Comparison of ENCODE assay signal across 16 cellular contexts in the genomic region with DNA sequence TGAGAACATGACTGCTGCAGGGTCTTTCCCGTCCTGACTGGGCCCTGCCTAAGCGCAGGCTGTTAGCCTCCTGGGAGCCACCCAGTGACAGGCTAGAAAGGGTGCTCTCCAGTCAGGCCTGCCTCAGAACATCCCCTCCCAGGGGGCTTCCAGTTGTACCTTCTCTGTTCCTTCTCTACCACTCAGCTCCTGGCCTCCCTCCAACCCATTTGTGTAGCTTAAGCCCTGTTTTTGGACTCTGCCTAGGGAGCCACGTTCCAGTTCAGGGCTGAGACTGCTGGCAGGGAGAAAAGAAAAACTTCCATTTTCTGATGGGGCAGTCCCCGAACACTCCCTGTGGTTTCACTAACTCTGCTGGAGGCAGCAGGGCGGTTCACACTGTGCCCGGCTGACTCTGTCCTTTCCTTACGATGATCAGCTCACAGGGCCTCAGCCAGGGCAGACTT. TPM values are rescaled to one million over a fixed set of nuclear protein-coding genes. Genes with fewer than 3 reads are reported as not detected.
DNase-seq lines count a peak whose midpoint lies in the region; ATAC-seq and TF ChIP-seq lines count a peak whose summit lies in the region.
"Had no signal": no experiment of that assay in that cellular context is flagged by ENCODE, and none has a peak within 500 bp of the region (broad histone marks: within the 10 kb centered on the region; RNA-seq: fewer than 3 reads in every experiment).

No MANE protein-coding gene starts in this region.

- H3K27me3 ChIP-seq in naive thymus-derived CD4-positive, alpha-beta T cell (ENCODE audit: control insufficient read depth in 2 of 2, insufficient read depth in 2 of 2, low read length in 2 of 2): no peaks in the 10 kb centered on the region
- no peaks in the 10 kb centered on the region for H3K27me3 ChIP-seq in H9 (ENCODE audit: insufficient read depth, low read length)

- no peak overlapping the region for H2BK5ac ChIP-seq in H9 (ENCODE audit: insufficient read length, low read length)

- no peak overlapping the region for H3K23ac ChIP-seq in H9 (ENCODE audit: insufficient read length, low read depth, low read length)

- H4K8ac ChIP-seq in H9 (replicated peaks; ENCODE audit: insufficient read length, low read depth, low read length): no peak overlapping the region

- no CpG with 5 or more reads among the region's 7 CpGs for WGBS in H9 (ENCODE audit: extremely low coverage, insufficient read length, low lambda C conversion rate)

- DNase-seq in natural killer cell treated with Interleukin-12 subunit alpha and Interleukin-12 subunit beta and Interleukin-15 and Interleukin-18, amount 100 ng/mL, for 72 hours (ENCODE audit: low spot score): no peak
- DNase-seq in natural killer cell (no peak), superior temporal gyrus (ENCODE audit: extremely low spot score) (no peak), globus pallidus (ENCODE audit: low spot score) (no peak), H9 (no peak)
- no peak for DNase-seq in naive thymus-derived CD4-positive, alpha-beta T cell
- DNase-seq: activated CD8-positive, alpha-beta memory T cell treated with anti-CD3 and anti-CD28 coated beads, Interleukin-2, amount 10 ng/mL, durations not matched to agents 7 days and 5 days; GOT3; NCI-H146; stimulated activated CD4-positive, alpha-beta T cell treated with anti-CD3 and anti-CD28 coated beads, Interleukin-4, amount 100 ng/mL, for 24 hours; substantia nigra; T-helper 2 cell had no signal

- H3K36me3 Mint-ChIP-seq in natural killer cell treated with Interleukin-12 subunit alpha and Interleukin-12 subunit beta and Interleukin-15 and Interleukin-18, amount 100 ng/mL, for 72 hours: no peaks in the 10 kb centered on the region
- H3K36me3 Mint-ChIP-seq in natural killer cell: no peaks in the 10 kb centered on the region
- no peaks in the 10 kb centered on the region for H3K36me3 Mint-ChIP-seq in naive thymus-derived CD4-positive, alpha-beta T cell
- peaks cover 0 to 9% (median 0%) of the 10 kb centered on the region in 3 experiments; a peak in 4 of 7 replicates for H3K36me3 Mint-ChIP-seq in H9 (ENCODE audit: insufficient read depth in 1 of 3, low read depth in 3 of 3)
- H3K36me3 Mint-ChIP-seq: activated CD8-positive, alpha-beta memory T cell treated with anti-CD3 and anti-CD28 coated beads, Interleukin-2, amount 10 ng/mL, durations not matched to agents 7 days and 5 days had no signal

- H3K4me1 Mint-ChIP-seq in natural killer cell treated with Interleukin-12 subunit alpha and Interleukin-12 subunit beta and Interleukin-15 and Interleukin-18, amount 100 ng/mL, for 72 hours (ENCODE audit: low read depth in 2 of 2): peaks cover 6 to 7% of the 10 kb centered on the region in 2 donors
- H3K4me1 Mint-ChIP-seq in natural killer cell: no peaks in the 10 kb centered on the region
- H3K4me1 Mint-ChIP-seq in naive thymus-derived CD4-positive, alpha-beta T cell: peaks cover 0 to 1% (median 0%) of the 10 kb centered on the region in 7 donors
- H3K4me1 Mint-ChIP-seq in H9: peaks cover 34 to 45% of the 10 kb centered on the region in 2 experiments
- H3K4me1 Mint-ChIP-seq: activated CD8-positive, alpha-beta memory T cell treated with anti-CD3 and anti-CD28 coated beads, Interleukin-2, amount 10 ng/mL, durations not matched to agents 7 days and 5 days had no signal

- no peak overlapping the region for H2AK5ac ChIP-seq in H9 (ENCODE audit: insufficient read length, low read length)

- no peak overlapping the region for H4K5ac ChIP-seq in H9 (ENCODE audit: insufficient read length, low read depth, low read length)

- H3K4me3 Mint-ChIP-seq in natural killer cell treated with Interleukin-12 subunit alpha and Interleukin-12 subunit beta and Interleukin-15 and Interleukin-18, amount 100 ng/mL, for 72 hours: peak overlapping the region; percentile 7
- no peak overlapping the region for H3K4me3 Mint-ChIP-seq in natural killer cell
- H3K4me3 Mint-ChIP-seq in naive thymus-derived CD4-positive, alpha-beta T cell: no peak overlapping the region
- H3K4me3 Mint-ChIP-seq in H9: no peak overlapping the region
- H3K4me3 Mint-ChIP-seq: activated CD8-positive, alpha-beta memory T cell treated with anti-CD3 and anti-CD28 coated beads, Interleukin-2, amount 10 ng/mL, durations not matched to agents 7 days and 5 days had no signal

- intact Hi-C loops in natural killer cell (cut with micrococcal nuclease): no loop called here
- intact Hi-C loops in naive thymus-derived CD4-positive, alpha-beta T cell (cut with micrococcal nuclease): no loop called here

- H3K9me3 ChIP-seq in naive thymus-derived CD4-positive, alpha-beta T cell (ENCODE audit: control insufficient read depth in 2 of 3, low read length in 3 of 3): no peaks in the 10 kb centered on the region
- H3K9me3 ChIP-seq in H9 (ENCODE audit: control insufficient read depth, low read depth, low read length): no peaks in the 10 kb centered on the region

- no peak overlapping the region for H3K4me3 ChIP-seq in naive thymus-derived CD4-positive, alpha-beta T cell (ENCODE audit: low read length)
- H3K4me3 ChIP-seq: hepatocyte had no signal

- no peak overlapping the region for H3K4me2 ChIP-seq in H9 (ENCODE audit: insufficient read depth, insufficient read length, low read length)
- H3K4me2 ChIP-seq: hepatocyte had no signal

- POLR2A ChIA-PET in naive thymus-derived CD4-positive, alpha-beta T cell (lab: Charles Lee): no interaction called here

- no peaks in the 10 kb centered on the region for H3K23me2 ChIP-seq in H9 (ENCODE audit: insufficient read length, low read depth, low read length, poor library complexity, severe bottlenecking)

- H3K18ac ChIP-seq in H9 (ENCODE audit: insufficient read length, low read depth, low read length): no peak overlapping the region

- no peak overlapping the region for H2BK12ac ChIP-seq in H9 (ENCODE audit: insufficient read length, low read depth, low read length)

- no peak overlapping the region for H3K56ac ChIP-seq in H9 (ENCODE audit: insufficient read length, low read depth, low read length)

- H2AFZ ChIP-seq in H9 (ENCODE audit: low read length): no peak overlapping the region
- H2AFZ ChIP-seq: hepatocyte had no signal

- H3K36me3 ChIP-seq in naive thymus-derived CD4-positive, alpha-beta T cell (ENCODE audit: control insufficient read depth in 2 of 3, insufficient read depth in 3 of 3, low read length in 3 of 3): no peaks in the 10 kb centered on the region

- no peak overlapping the region for H3K4ac ChIP-seq in H9 (ENCODE audit: low read depth, low read length)

- no peak overlapping the region for H2BK20ac ChIP-seq in H9 (ENCODE audit: low read depth, low read length, poor library complexity, severe bottlenecking)

- H3K27me3 Mint-ChIP-seq in natural killer cell treated with Interleukin-12 subunit alpha and Interleukin-12 subunit beta and Interleukin-15 and Interleukin-18, amount 100 ng/mL, for 72 hours: peaks cover 12 to 13% of the 10 kb centered on the region in 2 donors
- H3K27me3 Mint-ChIP-seq in natural killer cell (ENCODE audit: low read depth in 2 of 2) (peaks cover 0 to 9% of the 10 kb centered on the region in 2 donors), H9 (ENCODE audit: low read depth) (peaks cover 10% of the 10 kb centered on the region)
- peaks cover 0 to 8% (median 4%) of the 10 kb centered on the region in 5 donors for H3K27me3 Mint-ChIP-seq in naive thymus-derived CD4-positive, alpha-beta T cell

- no peaks in the 10 kb centered on the region for H3K79me2 ChIP-seq in H9 (ENCODE audit: insufficient read depth, low read length)
- H3K79me2 ChIP-seq: hepatocyte had no signal

- no peak overlapping the region for H4K91ac ChIP-seq in H9 (ENCODE audit: insufficient read length, low read depth, low read length)

- H4K20me1 ChIP-seq in H9 (ENCODE audit: control insufficient read depth, insufficient read depth, insufficient read length): no peaks in the 10 kb centered on the region

- no peak overlapping the region for H2BK15ac ChIP-seq in H9 (ENCODE audit: low read depth, low read length)

- H3K9me3 Mint-ChIP-seq in natural killer cell treated with Interleukin-12 subunit alpha and Interleukin-12 subunit beta and Interleukin-15 and Interleukin-18, amount 100 ng/mL, for 72 hours: no peaks in the 10 kb centered on the region
- H3K9me3 Mint-ChIP-seq in natural killer cell: no peaks in the 10 kb centered on the region
- H3K9me3 Mint-ChIP-seq in naive thymus-derived CD4-positive, alpha-beta T cell: no peaks in the 10 kb centered on the region
- H3K9me3 Mint-ChIP-seq in H9: peaks cover 0 to 3% of the 10 kb centered on the region in 2 experiments; a peak in 1 of 5 replicates

- H3K4me1 ChIP-seq in naive thymus-derived CD4-positive, alpha-beta T cell (ENCODE audit: control insufficient read depth in 2 of 2, insufficient read depth in 2 of 2, low read length in 2 of 2): no peaks in the 10 kb centered on the region
- peaks cover 2% of the 10 kb centered on the region; the same call in 1 of the 2 replicates for H3K4me1 ChIP-seq in H9 (ENCODE audit: insufficient read depth, low read length)

- TF ChIP-seq CTCF in natural killer cell (IDR thresholded peaks at IDR 0.05): no peak
- no peak for TF ChIP-seq CTCF in H9 (conservative IDR thresholded peaks at IDR 0.05)

- H3K79me1 ChIP-seq in H9 (ENCODE audit: insufficient read depth, low read depth, low read length, poor library complexity, severe bottlenecking): no peaks in the 10 kb centered on the region

- ATAC-seq in natural killer cell treated with Interleukin-12 subunit alpha and Interleukin-12 subunit beta and Interleukin-15 and Interleukin-18, amount 100 ng/mL, for 72 hours: peak; percentile 56 to 65
- no peak for ATAC-seq in natural killer cell
- ATAC-seq in GM21737 (IDR thresholded peaks at IDR 0.05; ENCODE audit: unreplicated experiment): peak; percentile 71
- ATAC-seq in HG03442 (IDR thresholded peaks at IDR 0.05; ENCODE audit: unreplicated experiment): peak; percentile 65
- ATAC-seq in naive thymus-derived CD4-positive, alpha-beta T cell: no peak
- ATAC-seq: activated CD8-positive, alpha-beta memory T cell treated with anti-CD3 and anti-CD28 coated beads, Interleukin-2, amount 10 ng/mL, durations not matched to agents 7 days and 5 days had no signal

- no peak overlapping the region for H3T11ph ChIP-seq in H9 (ENCODE audit: low read length)

- no peak overlapping the region for H3K9ac ChIP-seq in H9 (ENCODE audit: extremely low read depth, insufficient read length, low read length)

- CTCF ChIA-PET in naive thymus-derived CD4-positive, alpha-beta T cell (lab: Charles Lee): no interaction called here

- H3K27ac Mint-ChIP-seq in natural killer cell treated with Interleukin-12 subunit alpha and Interleukin-12 subunit beta and Interleukin-15 and Interleukin-18, amount 100 ng/mL, for 72 hours: peak overlapping the region in 1 of 2 donors; percentile 85
- H3K27ac Mint-ChIP-seq in natural killer cell (no peak overlapping the region), H9 (no peak overlapping the region)
- no peak overlapping the region for H3K27ac Mint-ChIP-seq in naive thymus-derived CD4-positive, alpha-beta T cell
- H3K27ac Mint-ChIP-seq: activated CD8-positive, alpha-beta memory T cell treated with anti-CD3 and anti-CD28 coated beads, Interleukin-2, amount 10 ng/mL, durations not matched to agents 7 days and 5 days had no signal

- H2BK120ac ChIP-seq in H9 (ENCODE audit: low read depth, low read length, poor library complexity, severe bottlenecking): no peak overlapping the region

- H3K27ac ChIP-seq in naive thymus-derived CD4-positive, alpha-beta T cell (ENCODE audit: low read depth, low read length): no peak overlapping the region
- no peak overlapping the region for H3K27ac ChIP-seq in H9 (ENCODE audit: insufficient read length, low read depth, low read length)
- H3K27ac ChIP-seq: hepatocyte had no signal

- H3K14ac ChIP-seq in H9 (ENCODE audit: insufficient read depth, low read length): no peak overlapping the region; the same call in 1 of the 2 replicates

RNA-seq across cellular contexts. Expression of a gene that starts 15.3 kb away (rescaled TPM):
- total RNA-seq in natural killer cell treated with Interleukin-12 subunit alpha and Interleukin-12 subunit beta and Interleukin-15 and Interleukin-18, amount 100 ng/mL, for 72 hours: under 1 TPM; 0.50 to 0.93 TPM
- under 1 TPM in 2 of 3 donors, not detected in 1; 0.12 to 0.15 TPM for total RNA-seq in natural killer cell
- total RNA-seq in naive thymus-derived CD4-positive, alpha-beta T cell: under 1 TPM in 2 of 5 experiments, not detected in 3; 0.17 to 0.19 TPM
- not detected for polyA plus RNA-seq in naive thymus-derived CD4-positive, alpha-beta T cell
- 5.8 and 7.0 TPM in 2 replicates for total RNA-seq in H9 (2021)
- total RNA-seq: hepatocyte, pulmonary artery endothelial cell had no signal

RNA-seq across cellular contexts. Expression of a gene that starts 49.4 kb away (rescaled TPM):
- total RNA-seq in natural killer cell treated with Interleukin-12 subunit alpha and Interleukin-12 subunit beta and Interleukin-15 and Interleukin-18, amount 100 ng/mL, for 72 hours: 10 to 100 TPM; 59.9 to 60.0 TPM
- 10 to 100 TPM; 13.4 to 20.7 (median 19.2) TPM for total RNA-seq in natural killer cell
- 10 to 100 TPM in 3 of 5 experiments, 1 to 10 TPM in 2; 8.2 to 42.8 (median 15.7) TPM for total RNA-seq in naive thymus-derived CD4-positive, alpha-beta T cell
- polyA plus RNA-seq in naive thymus-derived CD4-positive, alpha-beta T cell: 10 to 100 TPM; 17.4 to 26.0 TPM
- total RNA-seq in H9 (2021): 52.4 and 63.1 TPM in 2 replicates

RNA-seq across cellular contexts. Expression of a gene that starts 56.6 kb away (rescaled TPM):
- 10 to 100 TPM; 24.5 TPM for total RNA-seq in natural killer cell treated with Interleukin-12 subunit alpha and Interleukin-12 subunit beta and Interleukin-15 and Interleukin-18, amount 100 ng/mL, for 72 hours
- total RNA-seq in natural killer cell: 10 to 100 TPM; 49.3 to 82.6 (median 53.6) TPM
- total RNA-seq in naive thymus-derived CD4-positive, alpha-beta T cell: 10 to 100 TPM in 2 of 5 experiments, 1 to 10 TPM in 3; 2.9 to 19.0 (median 8.6) TPM
- polyA plus RNA-seq in naive thymus-derived CD4-positive, alpha-beta T cell: 1 to 10 TPM; 5.1 to 8.8 TPM
- total RNA-seq in H9 (2021): 32.8 and 34.2 TPM in 2 replicates

Comparison
In these comparisons a context has a peak if more than half of its experiments do, and no peak if none do; other contexts are left out.
1. ATAC-seq: peak in natural killer cell treated with Interleukin-12 subunit alpha and Interleukin-12 subunit beta and Interleukin-15 and Interleukin-18, amount 100 ng/mL, for 72 hours (2 of 2), GM21737 (single experiment) and HG03442 (single experiment); none in natural killer cell (0 of 3) and naive thymus-derived CD4-positive, alpha-beta T cell (single experiment).